1 cellular context compared by ENCODE assay signal in the genomic region with DNA sequence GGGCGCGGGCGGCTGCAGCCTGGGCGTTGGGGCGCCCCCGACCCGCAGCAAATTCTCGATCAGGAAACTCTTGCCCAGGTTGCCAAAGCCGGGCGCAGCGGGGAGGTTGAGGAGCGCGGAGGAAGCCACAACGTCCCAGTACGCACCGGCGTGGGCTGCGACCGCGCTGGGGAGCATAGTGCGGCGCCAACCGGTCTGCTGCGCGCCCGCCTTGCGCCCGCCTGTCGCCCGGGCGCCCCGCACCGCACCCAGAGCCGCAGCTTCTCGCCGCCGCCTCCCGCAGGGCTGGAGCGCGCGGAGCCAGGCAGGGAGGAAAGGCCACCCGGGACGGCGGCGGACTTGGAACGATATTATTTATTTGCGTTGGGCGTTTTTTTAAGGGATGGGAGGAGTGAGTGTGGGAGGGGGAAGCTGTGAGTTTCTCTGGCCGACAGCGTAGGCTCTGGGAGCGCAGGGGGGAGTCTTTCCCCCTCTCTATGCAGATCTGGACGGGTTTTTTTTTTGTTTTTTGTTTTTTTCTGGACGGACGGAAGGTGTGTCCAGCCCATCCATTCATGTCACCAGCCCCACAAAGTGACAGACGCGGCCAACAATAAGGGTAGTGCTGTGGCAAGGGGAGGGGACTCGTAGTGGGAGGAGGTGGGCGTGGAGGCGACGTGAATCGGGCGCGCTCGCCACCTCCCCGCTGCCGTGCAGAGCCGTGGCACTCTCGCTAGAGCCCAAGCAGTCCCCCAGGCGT.
TF ChIP-seq lines count a peak whose summit lies in the region.

A gene (minus strand): TSS at position 349 of the 739 bp plus-strand sequence. CDS start 172 bp downstream, at position 177.

TF ChIP-seq in GM23338, 12 proteins besides CTCF, POLR2A, EP300 and RAD21 (continued from another document):
- TF ChIP-seq, protein P1, sequence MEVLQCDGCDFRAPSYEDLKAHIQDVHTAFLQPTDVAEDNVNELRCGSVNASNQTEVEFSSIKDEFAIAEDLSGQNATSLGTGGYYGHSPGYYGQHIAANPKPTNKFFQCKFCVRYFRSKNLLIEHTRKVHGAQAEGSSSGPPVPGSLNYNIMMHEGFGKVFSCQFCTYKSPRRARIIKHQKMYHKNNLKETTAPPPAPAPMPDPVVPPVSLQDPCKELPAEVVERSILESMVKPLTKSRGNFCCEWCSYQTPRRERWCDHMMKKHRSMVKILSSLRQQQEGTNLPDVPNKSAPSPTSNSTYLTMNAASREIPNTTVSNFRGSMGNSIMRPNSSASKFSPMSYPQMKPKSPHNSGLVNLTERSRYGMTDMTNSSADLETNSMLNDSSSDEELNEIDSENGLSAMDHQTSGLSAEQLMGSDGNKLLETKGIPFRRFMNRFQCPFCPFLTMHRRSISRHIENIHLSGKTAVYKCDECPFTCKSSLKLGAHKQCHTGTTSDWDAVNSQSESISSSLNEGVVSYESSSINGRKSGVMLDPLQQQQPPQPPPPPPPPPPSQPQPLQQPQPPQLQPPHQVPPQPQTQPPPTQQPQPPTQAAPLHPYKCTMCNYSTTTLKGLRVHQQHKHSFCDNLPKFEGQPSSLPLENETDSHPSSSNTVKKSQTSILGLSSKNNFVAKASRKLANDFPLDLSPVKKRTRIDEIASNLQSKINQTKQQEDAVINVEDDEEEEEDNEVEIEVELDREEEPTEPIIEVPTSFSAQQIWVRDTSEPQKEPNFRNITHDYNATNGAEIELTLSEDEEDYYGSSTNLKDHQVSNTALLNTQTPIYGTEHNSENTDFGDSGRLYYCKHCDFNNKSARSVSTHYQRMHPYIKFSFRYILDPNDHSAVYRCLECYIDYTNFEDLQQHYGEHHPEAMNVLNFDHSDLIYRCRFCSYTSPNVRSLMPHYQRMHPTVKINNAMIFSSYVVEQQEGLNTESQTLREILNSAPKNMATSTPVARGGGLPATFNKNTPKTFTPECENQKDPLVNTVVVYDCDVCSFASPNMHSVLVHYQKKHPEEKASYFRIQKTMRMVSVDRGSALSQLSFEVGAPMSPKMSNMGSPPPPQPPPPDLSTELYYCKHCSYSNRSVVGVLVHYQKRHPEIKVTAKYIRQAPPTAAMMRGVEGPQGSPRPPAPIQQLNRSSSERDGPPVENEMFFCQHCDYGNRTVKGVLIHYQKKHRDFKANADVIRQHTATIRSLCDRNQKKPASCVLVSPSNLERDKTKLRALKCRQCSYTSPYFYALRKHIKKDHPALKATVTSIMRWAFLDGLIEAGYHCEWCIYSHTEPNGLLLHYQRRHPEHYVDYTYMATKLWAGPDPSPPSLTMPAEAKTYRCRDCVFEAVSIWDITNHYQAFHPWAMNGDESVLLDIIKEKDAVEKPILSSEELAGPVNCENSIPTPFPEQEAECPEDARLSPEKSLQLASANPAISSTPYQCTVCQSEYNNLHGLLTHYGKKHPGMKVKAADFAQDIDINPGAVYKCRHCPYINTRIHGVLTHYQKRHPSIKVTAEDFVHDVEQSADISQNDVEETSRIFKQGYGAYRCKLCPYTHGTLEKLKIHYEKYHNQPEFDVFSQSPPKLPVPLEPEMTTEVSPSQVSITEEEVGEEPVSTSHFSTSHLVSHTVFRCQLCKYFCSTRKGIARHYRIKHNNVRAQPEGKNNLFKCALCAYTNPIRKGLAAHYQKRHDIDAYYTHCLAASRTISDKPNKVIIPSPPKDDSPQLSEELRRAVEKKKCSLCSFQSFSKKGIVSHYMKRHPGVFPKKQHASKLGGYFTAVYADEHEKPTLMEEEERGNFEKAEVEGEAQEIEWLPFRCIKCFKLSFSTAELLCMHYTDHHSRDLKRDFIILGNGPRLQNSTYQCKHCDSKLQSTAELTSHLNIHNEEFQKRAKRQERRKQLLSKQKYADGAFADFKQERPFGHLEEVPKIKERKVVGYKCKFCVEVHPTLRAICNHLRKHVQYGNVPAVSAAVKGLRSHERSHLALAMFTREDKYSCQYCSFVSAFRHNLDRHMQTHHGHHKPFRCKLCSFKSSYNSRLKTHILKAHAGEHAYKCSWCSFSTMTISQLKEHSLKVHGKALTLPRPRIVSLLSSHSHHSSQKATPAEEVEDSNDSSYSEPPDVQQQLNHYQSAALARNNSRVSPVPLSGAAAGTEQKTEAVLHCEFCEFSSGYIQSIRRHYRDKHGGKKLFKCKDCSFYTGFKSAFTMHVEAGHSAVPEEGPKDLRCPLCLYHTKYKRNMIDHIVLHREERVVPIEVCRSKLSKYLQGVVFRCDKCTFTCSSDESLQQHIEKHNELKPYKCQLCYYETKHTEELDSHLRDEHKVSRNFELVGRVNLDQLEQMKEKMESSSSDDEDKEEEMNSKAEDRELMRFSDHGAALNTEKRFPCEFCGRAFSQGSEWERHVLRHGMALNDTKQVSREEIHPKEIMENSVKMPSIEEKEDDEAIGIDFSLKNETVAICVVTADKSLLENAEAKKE (CRISPR knock-in tag; IDR thresholded peaks at IDR 0.05): no peak
- TF ChIP-seq ZNF114 (CRISPR knock-in tag; IDR thresholded peaks at IDR 0.05): no peak
